Comparison of ENCODE assay signal across 8 cellular contexts in genomic region chr12:49296034-49296835, GRCh38. TPM values are rescaled to one million over a fixed set of nuclear protein-coding genes. Genes with fewer than 3 reads are reported as not detected.
DNase-seq lines count a peak whose midpoint lies in the region; ATAC-seq and TF ChIP-seq lines count a peak whose summit lies in the region.

No MANE protein-coding gene starts in this region.

- DNase-seq in SIG-M5 treated with dmso at 0.1 percent for 504 hours (lab: John Stamatoyannopoulos, UW; ENCODE audit: unreplicated experiment) (peak; percentile 32), SIG-M5 (lab: John Stamatoyannopoulos, UW) (no peak), Peyer's patch (peak; percentile 24 to 77 (median 76)), right atrium auricular region (ENCODE audit: low spot score) (no peak)
- peak; percentile 76 for DNase-seq in activated naive CD4-positive, alpha-beta T cell treated with anti-CD3 and anti-CD28 coated beads, Interleukin-2, amount 10 ng/mL, durations not matched to agents 7 days and 5 days
- DNase-seq in stimulated activated CD4-positive, alpha-beta T cell treated with anti-CD3 and anti-CD28 coated beads, Interleukin-2, amount 100 ng/mL, for 24 hours = peak; percentile 72 to 77

- no peak overlapping the region for H3K27ac Mint-ChIP-seq in activated naive CD4-positive, alpha-beta T cell treated with anti-CD3 and anti-CD28 coated beads, Interleukin-2, amount 10 ng/mL, durations not matched to agents 7 days and 5 days

- no peaks in the 10 kb centered on the region for H3K36me3 Mint-ChIP-seq in activated naive CD4-positive, alpha-beta T cell treated with anti-CD3 and anti-CD28 coated beads, Interleukin-2, amount 10 ng/mL, durations not matched to agents 7 days and 5 days

- H3K27me3 ChIP-seq in Peyer's patch (peaks cover 0 to 35% of the 10 kb centered on the region in 2 donors), right atrium auricular region (peaks cover 20 to 36% of the 10 kb centered on the region in 2 donors)

- CTCF ChIA-PET in activated naive CD4-positive, alpha-beta T cell treated with anti-CD3 and anti-CD28 coated beads, Interleukin-2, amount 10 ng/mL, durations not matched to agents 7 days and 5 days (lab: Charles Lee) = interaction anchor here (0.8 to 12.5 kb wide), 21 partner anchors 7 to 267 kb away, joined by 3 to 103 read pairs (median 5); partner anchors contain the start of genes C1QL4, DNAJC22, SPATS2 and TROAP

- no peaks in the 10 kb centered on the region for H3K36me3 ChIP-seq in Peyer's patch
- no peaks in the 10 kb centered on the region for H3K36me3 ChIP-seq in right atrium auricular region

- no peak for TF ChIP-seq POLR2A in Peyer's patch (IDR thresholded peaks at IDR 0.05)

- H3K27me3 Mint-ChIP-seq in activated naive CD4-positive, alpha-beta T cell treated with anti-CD3 and anti-CD28 coated beads, Interleukin-2, amount 10 ng/mL, durations not matched to agents 7 days and 5 days = peaks cover 96% of the 10 kb centered on the region

- H3K9me3 Mint-ChIP-seq in activated naive CD4-positive, alpha-beta T cell treated with anti-CD3 and anti-CD28 coated beads, Interleukin-2, amount 10 ng/mL, durations not matched to agents 7 days and 5 days = no peaks in the 10 kb centered on the region

- peak overlapping the region; percentile 37 for H3K4me3 Mint-ChIP-seq in activated naive CD4-positive, alpha-beta T cell treated with anti-CD3 and anti-CD28 coated beads, Interleukin-2, amount 10 ng/mL, durations not matched to agents 7 days and 5 days

- peak overlapping the region in 3 of 4 donors; percentile 31 to 41 (median 35) for H3K4me3 ChIP-seq in Peyer's patch
- peak overlapping the region in 1 of 2 donors; percentile 33 for H3K4me3 ChIP-seq in right atrium auricular region

- peaks cover 25% of the 10 kb centered on the region for H3K4me1 Mint-ChIP-seq in activated naive CD4-positive, alpha-beta T cell treated with anti-CD3 and anti-CD28 coated beads, Interleukin-2, amount 10 ng/mL, durations not matched to agents 7 days and 5 days

- H3K27ac ChIP-seq in Peyer's patch = no peak overlapping the region
- no peak overlapping the region for H3K27ac ChIP-seq in right atrium auricular region

- H3K9me3 ChIP-seq in Peyer's patch (no peaks in the 10 kb centered on the region), right atrium auricular region (no peaks in the 10 kb centered on the region)

- peaks cover 7 to 29% (median 12%) of the 10 kb centered on the region in 4 donors for H3K4me1 ChIP-seq in Peyer's patch
- peaks cover 0 to 37% of the 10 kb centered on the region in 2 donors for H3K4me1 ChIP-seq in right atrium auricular region

- no peak for ATAC-seq in HG03196 (IDR thresholded peaks at IDR 0.05; ENCODE audit: unreplicated experiment)
- ATAC-seq in HG02610 (IDR thresholded peaks at IDR 0.05; ENCODE audit: unreplicated experiment) = no peak

- TF ChIP-seq CTCF in Peyer's patch (IDR thresholded peaks at IDR 0.05) = peak in 5 of 6 experiments; percentile 32 to 66 (median 61)
- peak; percentile 48 to 68 for TF ChIP-seq CTCF in right atrium auricular region (IDR thresholded peaks at IDR 0.05)

RNA-seq across cellular contexts. Expression of gene PRPH, which starts 1.3 kb away (rescaled TPM):
- total RNA-seq in Peyer's patch = 1 to 10 TPM in 3 of 4 donors, not detected in 1; 6.4 to 8.8 (median 6.5) TPM
- under 1 TPM in 1 of 2 donors, not detected in 1; 0.75 TPM for total RNA-seq in right atrium auricular region

RNA-seq across cellular contexts. Expression of gene TROAP, which starts 26.8 kb away (rescaled TPM):
- total RNA-seq in Peyer's patch = 10 to 100 TPM in 2 of 4 donors, 1 to 10 TPM in 2; 8.0 to 28.1 (median 10.2) TPM
- total RNA-seq in right atrium auricular region = under 1 TPM in 1 of 2 donors, not detected in 1; 0.48 TPM

RNA-seq across cellular contexts. Expression of gene TUBA1C, which starts 31.4 kb away (rescaled TPM):
- total RNA-seq in Peyer's patch (100 to 1,000 TPM; 143 to 442 (median 276) TPM), right atrium auricular region (100 to 1,000 TPM in 1 of 2 donors, 10 to 100 TPM in 1; 64.4 to 145 TPM)

RNA-seq across cellular contexts. Expression of gene C1QL4, which starts 40.8 kb away (rescaled TPM):
- total RNA-seq in Peyer's patch (not detected), right atrium auricular region (not detected)

RNA-seq across cellular contexts. Expression of gene DNAJC22, which starts 50.5 kb away (rescaled TPM):
- total RNA-seq in Peyer's patch (10 to 100 TPM in 3 of 4 donors, 1 to 10 TPM in 1; 5.0 to 57.8 (median 56.4) TPM), right atrium auricular region (1 to 10 TPM in 1 of 2 donors, under 1 TPM in 1; 0.93 to 1.2 TPM)

Comparison
In these comparisons a context has a peak if more than half of its experiments do, and no peak if none do; other contexts are left out.
1. DNase-seq: peak in SIG-M5 treated with dmso at 0.1 percent for 504 hours (single experiment), Peyer's patch (3 of 3), activated naive CD4-positive, alpha-beta T cell treated with anti-CD3 and anti-CD28 coated beads, Interleukin-2, amount 10 ng/mL, durations not matched to agents 7 days and 5 days (single experiment) and stimulated activated CD4-positive, alpha-beta T cell treated with anti-CD3 and anti-CD28 coated beads, Interleukin-2, amount 100 ng/mL, for 24 hours (2 of 2); none in SIG-M5 (single experiment) and right atrium auricular region (single experiment).
2. RNA of gene TROAP, which starts 26.8 kb away (total RNA-seq): 8.0 to 28.1 TPM in Peyer's patch; 0.48 TPM in right atrium auricular region; every median in the first group is over 4 times any median in the second.